1 cellular context compared by ENCODE assay signal in the genomic region with DNA sequence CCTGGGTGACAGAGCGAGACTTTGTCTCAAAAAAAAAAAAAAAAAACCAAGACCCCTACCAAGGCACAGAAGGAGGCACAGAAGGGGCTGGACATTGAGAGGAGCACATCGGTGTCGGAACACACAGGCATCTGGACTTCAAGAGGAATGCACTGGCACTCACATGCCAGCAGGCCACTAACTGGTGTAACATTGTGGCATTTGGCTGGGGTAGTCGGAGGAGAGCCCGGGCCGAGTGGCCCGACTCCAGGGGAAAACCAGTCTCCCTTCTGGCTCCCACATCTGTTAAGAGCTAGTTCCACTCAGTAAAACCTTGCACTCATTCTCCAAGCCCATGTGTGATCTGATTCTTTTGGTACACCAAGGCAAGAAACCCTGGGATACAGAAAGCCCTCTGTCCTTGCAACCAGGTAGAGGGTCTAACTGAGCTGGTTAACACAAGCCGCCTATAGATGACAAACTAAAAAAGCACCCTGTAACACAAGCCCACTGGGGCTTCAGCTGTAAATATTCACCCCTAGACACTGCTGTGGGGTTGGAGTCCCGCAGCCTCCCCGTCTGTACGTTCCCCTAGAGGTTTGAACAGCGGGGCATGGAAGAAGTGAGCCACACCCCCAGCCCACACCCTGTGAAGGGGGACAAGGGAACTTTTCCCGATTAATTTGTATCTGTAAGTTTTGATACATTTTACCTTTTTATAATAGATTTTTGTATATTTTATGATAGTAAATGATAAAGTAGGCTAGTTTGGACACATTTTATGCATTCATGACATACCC.
TF ChIP-seq lines count a peak whose summit lies in the region.

No MANE protein-coding gene starts in this region.

TF ChIP-seq in WTC11, 78 proteins besides CTCF, POLR2A, EP300 and RAD21 (continued from another document):
- TF ChIP-seq, protein P1, sequence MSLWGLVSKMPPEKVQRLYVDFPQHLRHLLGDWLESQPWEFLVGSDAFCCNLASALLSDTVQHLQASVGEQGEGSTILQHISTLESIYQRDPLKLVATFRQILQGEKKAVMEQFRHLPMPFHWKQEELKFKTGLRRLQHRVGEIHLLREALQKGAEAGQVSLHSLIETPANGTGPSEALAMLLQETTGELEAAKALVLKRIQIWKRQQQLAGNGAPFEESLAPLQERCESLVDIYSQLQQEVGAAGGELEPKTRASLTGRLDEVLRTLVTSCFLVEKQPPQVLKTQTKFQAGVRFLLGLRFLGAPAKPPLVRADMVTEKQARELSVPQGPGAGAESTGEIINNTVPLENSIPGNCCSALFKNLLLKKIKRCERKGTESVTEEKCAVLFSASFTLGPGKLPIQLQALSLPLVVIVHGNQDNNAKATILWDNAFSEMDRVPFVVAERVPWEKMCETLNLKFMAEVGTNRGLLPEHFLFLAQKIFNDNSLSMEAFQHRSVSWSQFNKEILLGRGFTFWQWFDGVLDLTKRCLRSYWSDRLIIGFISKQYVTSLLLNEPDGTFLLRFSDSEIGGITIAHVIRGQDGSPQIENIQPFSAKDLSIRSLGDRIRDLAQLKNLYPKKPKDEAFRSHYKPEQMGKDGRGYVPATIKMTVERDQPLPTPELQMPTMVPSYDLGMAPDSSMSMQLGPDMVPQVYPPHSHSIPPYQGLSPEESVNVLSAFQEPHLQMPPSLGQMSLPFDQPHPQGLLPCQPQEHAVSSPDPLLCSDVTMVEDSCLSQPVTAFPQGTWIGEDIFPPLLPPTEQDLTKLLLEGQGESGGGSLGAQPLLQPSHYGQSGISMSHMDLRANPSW (CRISPR knock-in tag; conservative IDR thresholded peaks at IDR 0.05; ENCODE audit: low read depth), result no peak
- TF ChIP-seq NFATC4 (CRISPR knock-in tag; IDR thresholded peaks at IDR 0.05) (no peak), E2F4 (CRISPR knock-in tag; IDR thresholded peaks at IDR 0.05; ENCODE audit: borderline replicate concordance, low read depth) (no peak), ZNF121 (CRISPR knock-in tag; IDR thresholded peaks at IDR 0.05) (no peak), ZNF532 (CRISPR knock-in tag; IDR thresholded peaks at IDR 0.05; ENCODE audit: borderline replicate concordance) (no peak), SMAD3 (CRISPR knock-in tag; IDR thresholded peaks at IDR 0.05; ENCODE audit: borderline replicate concordance) (no peak)
- TF ChIP-seq, protein P2, sequence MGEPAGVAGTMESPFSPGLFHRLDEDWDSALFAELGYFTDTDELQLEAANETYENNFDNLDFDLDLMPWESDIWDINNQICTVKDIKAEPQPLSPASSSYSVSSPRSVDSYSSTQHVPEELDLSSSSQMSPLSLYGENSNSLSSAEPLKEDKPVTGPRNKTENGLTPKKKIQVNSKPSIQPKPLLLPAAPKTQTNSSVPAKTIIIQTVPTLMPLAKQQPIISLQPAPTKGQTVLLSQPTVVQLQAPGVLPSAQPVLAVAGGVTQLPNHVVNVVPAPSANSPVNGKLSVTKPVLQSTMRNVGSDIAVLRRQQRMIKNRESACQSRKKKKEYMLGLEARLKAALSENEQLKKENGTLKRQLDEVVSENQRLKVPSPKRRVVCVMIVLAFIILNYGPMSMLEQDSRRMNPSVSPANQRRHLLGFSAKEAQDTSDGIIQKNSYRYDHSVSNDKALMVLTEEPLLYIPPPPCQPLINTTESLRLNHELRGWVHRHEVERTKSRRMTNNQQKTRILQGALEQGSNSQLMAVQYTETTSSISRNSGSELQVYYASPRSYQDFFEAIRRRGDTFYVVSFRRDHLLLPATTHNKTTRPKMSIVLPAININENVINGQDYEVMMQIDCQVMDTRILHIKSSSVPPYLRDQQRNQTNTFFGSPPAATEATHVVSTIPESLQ (CRISPR knock-in tag; IDR thresholded peaks at IDR 0.05), result no peak
- TF ChIP-seq, protein P3, sequence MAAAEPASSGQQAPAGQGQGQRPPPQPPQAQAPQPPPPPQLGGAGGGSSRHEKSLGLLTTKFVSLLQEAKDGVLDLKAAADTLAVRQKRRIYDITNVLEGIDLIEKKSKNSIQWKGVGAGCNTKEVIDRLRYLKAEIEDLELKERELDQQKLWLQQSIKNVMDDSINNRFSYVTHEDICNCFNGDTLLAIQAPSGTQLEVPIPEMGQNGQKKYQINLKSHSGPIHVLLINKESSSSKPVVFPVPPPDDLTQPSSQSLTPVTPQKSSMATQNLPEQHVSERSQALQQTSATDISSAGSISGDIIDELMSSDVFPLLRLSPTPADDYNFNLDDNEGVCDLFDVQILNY (CRISPR knock-in tag; IDR thresholded peaks at IDR 0.05), result no peak
- TF ChIP-seq, protein P4, sequence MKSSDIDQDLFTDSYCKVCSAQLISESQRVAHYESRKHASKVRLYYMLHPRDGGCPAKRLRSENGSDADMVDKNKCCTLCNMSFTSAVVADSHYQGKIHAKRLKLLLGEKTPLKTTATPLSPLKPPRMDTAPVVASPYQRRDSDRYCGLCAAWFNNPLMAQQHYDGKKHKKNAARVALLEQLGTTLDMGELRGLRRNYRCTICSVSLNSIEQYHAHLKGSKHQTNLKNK (CRISPR knock-in tag; IDR thresholded peaks at IDR 0.05), result no peak
